Comparison of ENCODE assay signal across 21 cellular contexts in the genomic region with DNA sequence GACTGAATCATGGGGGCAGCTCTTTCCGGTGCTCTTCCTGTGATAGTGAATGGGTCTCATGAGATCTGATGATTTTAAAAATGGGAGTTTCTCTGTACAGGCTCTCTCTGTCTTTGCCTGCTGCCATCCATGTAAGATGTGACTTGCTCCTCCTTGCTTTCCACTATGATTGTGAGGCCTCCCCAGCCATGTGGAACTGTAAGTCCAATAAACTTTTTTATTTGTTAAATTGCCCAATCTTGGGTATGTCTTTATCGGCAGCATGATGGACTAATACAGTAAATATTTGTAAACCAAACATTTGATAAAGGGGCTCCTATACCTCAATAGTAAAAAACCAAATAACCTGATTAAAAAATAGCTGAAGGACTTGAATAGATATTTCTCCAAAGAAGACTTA.
DNase-seq lines count a peak whose midpoint lies in the region; ATAC-seq, FAIRE-seq and TF ChIP-seq lines count a peak whose summit lies in the region.
"Had no signal": no experiment of that assay in that cellular context is flagged by ENCODE, and none has a peak within 500 bp of the region (broad histone marks: within the 10 kb centered on the region; RNA-seq: fewer than 3 reads in every experiment).

No MANE protein-coding gene starts in this region.

- BruUV-seq in HepG2 (replicated peaks; lab: Mats Ljungman, UMichigan) = no TSS peak

- TF ChIP-seq RAD21 in HepG2 (CRISPR knock-in tag; IDR thresholded peaks at IDR 0.05) = no peak

- no peaks in the 10 kb centered on the region for H3K79me2 ChIP-seq in HepG2 (ENCODE audit: insufficient read depth, low read length)

- intact Hi-C loops in HepG2 (cut with micrococcal nuclease; ENCODE audit: unreplicated experiment) (no loop called here), right lobe of liver (cut with DNase I) (no loop called here)

- no peaks in the 10 kb centered on the region for H4K20me1 ChIP-seq in HepG2 (ENCODE audit: insufficient read depth, low read length)
- H4K20me1 ChIP-seq: BLaER1 treated with 17β-estradiol and CSF1 and Interleukin-3, amounts not matched to agents 10 nM and 100 nM had no signal

- TF ChIP-seq POLR2A in HepG2 (IDR thresholded peaks at IDR 0.05; ENCODE audit: insufficient read depth in 1 of 2, low read depth in 2 of 2, low read length in 2 of 2) (no peak), right lobe of liver (IDR thresholded peaks at IDR 0.05) (no peak)

- CTCF ChIA-PET in HepG2 (lab: Yijun Ruan, JAX; ENCODE audit: low intra/inter-chr PET ratio, low total read pairs) = no interaction called here

- 0 out of 2 replicates have a peak, but pooled peaks cover 13% of the 10 kb centered on the region for H3K4me1 ChIP-seq in HepG2 (ENCODE audit: insufficient read depth, low read length)
- H3K4me1 ChIP-seq in right lobe of liver = peaks cover 0 to 19% (median 9%) of the 10 kb centered on the region in 4 donors
- H3K4me1 ChIP-seq: A549, Caco-2 had no signal

- H3K27ac Mint-ChIP-seq in activated T-helper 17 cell treated with anti-CD3 and anti-CD28 coated beads, Interleukin-2, amount 50 U/mL, for 72 hours = peak overlapping the region; percentile 63
- no peak overlapping the region for H3K27ac Mint-ChIP-seq in stimulated activated effector memory CD8-positive, alpha-beta T cell treated with anti-CD3 and anti-CD28 coated beads, Interleukin-12 subunit alpha, Interleukin-12 subunit beta, amount 100 ng/mL, for 72 hours
- H3K27ac Mint-ChIP-seq: B cell; CD4-positive, alpha-beta T cell; CD8-positive, alpha-beta T cell had no signal

- DNase-seq in HepG2 (ENCODE audit: low spot score) (no peak), right lobe of liver (no peak), amygdala (lab: John Stamatoyannopoulos, UW) (no peak), GM19239 (ENCODE audit: insufficient read length, low spot score) (no peak)
- no peak for DNase-seq in stimulated activated effector memory CD8-positive, alpha-beta T cell treated with anti-CD3 and anti-CD28 coated beads, Interleukin-12 subunit alpha, Interleukin-12 subunit beta, amount 100 ng/mL, for 72 hours (ENCODE audit: low spot score in 2 of 2)
- DNase-seq: AML-193; Caco-2; Calu3; CD4-positive, alpha-beta T cell; CD8-positive, alpha-beta T cell; DMS79 treated with DMSO at 0.1 percent for 48 hours; GF-D8 had no signal

- H3K9me3 ChIP-seq in HepG2 (ENCODE audit: low read length) (peaks cover 19% of the 10 kb centered on the region; the same call in 1 of the 2 replicates), right lobe of liver (no peaks in the 10 kb centered on the region)
- H3K9me3 ChIP-seq: A549 had no signal

- FAIRE-seq in HepG2 (lab: Jason Lieb, UNC) (no peak), GM19239 (lab: Jason Lieb, UNC) (no peak)
- FAIRE-seq: A549, D721Med, G401.6, GM12891 had no signal

- TF ChIP-seq EP300 in HepG2 (IDR thresholded peaks at IDR 0.05; ENCODE audit: low read depth in 2 of 2, low read length in 2 of 2) (no peak), HepG2 (CRISPR knock-in tag; IDR thresholded peaks at IDR 0.05; ENCODE audit: borderline replicate concordance) (no peak)

- no peak overlapping the region for H3K9ac ChIP-seq in HepG2 (ENCODE audit: insufficient read depth, low read depth, low read length)
- H3K9ac ChIP-seq: BLaER1 treated with 17β-estradiol and CSF1 and Interleukin-3, amounts not matched to agents 10 nM and 100 nM had no signal

- no peak overlapping the region for H3K4me2 ChIP-seq in HepG2 (ENCODE audit: low read depth, low read length)
- H3K4me2 ChIP-seq: A549; BLaER1 treated with 17β-estradiol and CSF1 and Interleukin-3, amounts not matched to agents 10 nM and 100 nM had no signal

- H3K27me3 Mint-ChIP-seq in activated T-helper 17 cell treated with anti-CD3 and anti-CD28 coated beads, Interleukin-2, amount 50 U/mL, for 72 hours = peaks cover 10% of the 10 kb centered on the region

- H3K9me3 Mint-ChIP-seq in activated T-helper 17 cell treated with anti-CD3 and anti-CD28 coated beads, Interleukin-2, amount 50 U/mL, for 72 hours = no peaks in the 10 kb centered on the region
- H3K9me3 Mint-ChIP-seq in stimulated activated effector memory CD8-positive, alpha-beta T cell treated with anti-CD3 and anti-CD28 coated beads, Interleukin-12 subunit alpha, Interleukin-12 subunit beta, amount 100 ng/mL, for 72 hours = peaks cover 2% of the 10 kb centered on the region

- TF ChIP-seq CTCF in HepG2 (CRISPR knock-in tag; IDR thresholded peaks at IDR 0.05) (no peak), right lobe of liver (IDR thresholded peaks at IDR 0.05) (no peak)

- no peaks in the 10 kb centered on the region for H3K4me1 Mint-ChIP-seq in activated T-helper 17 cell treated with anti-CD3 and anti-CD28 coated beads, Interleukin-2, amount 50 U/mL, for 72 hours
- no peaks in the 10 kb centered on the region for H3K4me1 Mint-ChIP-seq in stimulated activated effector memory CD8-positive, alpha-beta T cell treated with anti-CD3 and anti-CD28 coated beads, Interleukin-12 subunit alpha, Interleukin-12 subunit beta, amount 100 ng/mL, for 72 hours
- H3K4me1 Mint-ChIP-seq: B cell had no signal

- no peaks in the 10 kb centered on the region for H3K36me3 Mint-ChIP-seq in activated T-helper 17 cell treated with anti-CD3 and anti-CD28 coated beads, Interleukin-2, amount 50 U/mL, for 72 hours (ENCODE audit: low read depth)
- no peaks in the 10 kb centered on the region for H3K36me3 Mint-ChIP-seq in stimulated activated effector memory CD8-positive, alpha-beta T cell treated with anti-CD3 and anti-CD28 coated beads, Interleukin-12 subunit alpha, Interleukin-12 subunit beta, amount 100 ng/mL, for 72 hours
- H3K36me3 Mint-ChIP-seq: CD8-positive, alpha-beta T cell had no signal

- H3K4me3 ChIP-seq in HepG2 (replicated peaks in 1 of 3; ENCODE audit: insufficient read depth in 1 of 3, low read depth in 2 of 3, low read length in 3 of 3) (no peak overlapping the region), right lobe of liver (no peak overlapping the region)
- H3K4me3 ChIP-seq: A549; BLaER1 treated with 17β-estradiol and CSF1 and Interleukin-3, amounts not matched to agents 10 nM and 100 nM had no signal

- in situ Hi-C loops in HepG2 (cut with HindIII; ENCODE audit: extremely low pct_ligation_motif_present, low pct_unique_long_range_greater_than_20kb) = no loop called here

- H3K27me3 ChIP-seq in HepG2 (ENCODE audit: control insufficient read depth in 1 of 2, insufficient read depth in 2 of 2, low read length in 2 of 2) (no peaks in the 10 kb centered on the region), right lobe of liver (no peaks in the 10 kb centered on the region)
- H3K27me3 ChIP-seq: BLaER1 treated with 17β-estradiol and CSF1 and Interleukin-3, amounts not matched to agents 10 nM and 100 nM had no signal

- H2AFZ ChIP-seq in HepG2 (ENCODE audit: low read length) = no peak overlapping the region

- H3K27ac ChIP-seq in HepG2 (ENCODE audit: extremely low read length, insufficient read depth, low read length) (no peak overlapping the region), right lobe of liver (peak overlapping the region; percentile 30 to 55 (median 40))
- H3K27ac ChIP-seq: 22Rv1; A549; BLaER1 treated with 17β-estradiol and CSF1 and Interleukin-3, amounts not matched to agents 10 nM and 100 nM; C4-2B had no signal

- 28% methylated on average over 2 of the region's 2 CpGs for WGBS in HepG2 (ENCODE audit: low lambda C conversion rate)
- WGBS in right lobe of liver (ENCODE audit: insufficient coverage, low coverage, low lambda C conversion rate, missing lambda C conversion rate) = 59% methylated on average over 2 of the region's 2 CpGs

- POLR2A ChIA-PET in HepG2 (lab: Yijun Ruan, JAX) = no interaction called here

- H3K36me3 ChIP-seq in HepG2 (replicated peaks in 1 of 2; ENCODE audit: control insufficient read depth in 1 of 2, insufficient read depth in 2 of 2, low read length in 2 of 2) (no peaks in the 10 kb centered on the region), right lobe of liver (no peaks in the 10 kb centered on the region)
- H3K36me3 ChIP-seq: BLaER1 treated with 17β-estradiol and CSF1 and Interleukin-3, amounts not matched to agents 10 nM and 100 nM had no signal

- no peak overlapping the region for H3K4me3 Mint-ChIP-seq in activated T-helper 17 cell treated with anti-CD3 and anti-CD28 coated beads, Interleukin-2, amount 50 U/mL, for 72 hours
- no peak overlapping the region for H3K4me3 Mint-ChIP-seq in stimulated activated effector memory CD8-positive, alpha-beta T cell treated with anti-CD3 and anti-CD28 coated beads, Interleukin-12 subunit alpha, Interleukin-12 subunit beta, amount 100 ng/mL, for 72 hours
- H3K4me3 Mint-ChIP-seq: B cell; CD4-positive, alpha-beta T cell; CD8-positive, alpha-beta T cell had no signal

- no peak for ATAC-seq in activated T-helper 17 cell treated with anti-CD3 and anti-CD28 coated beads, Interleukin-2, amount 50 U/mL, for 72 hours (replicated peaks)
- ATAC-seq in HepG2 (no peak), right lobe of liver (peak; percentile 30 to 76 (median 68))
- ATAC-seq in stimulated activated effector memory CD8-positive, alpha-beta T cell treated with anti-CD3 and anti-CD28 coated beads, Interleukin-12 subunit alpha, Interleukin-12 subunit beta, amount 100 ng/mL, for 72 hours = no peak
- ATAC-seq: A549; CD8-positive, alpha-beta T cell had no signal

TF ChIP-seq in HepG2, 621 proteins besides CTCF, POLR2A, EP300 and RAD21:
- TF ChIP-seq SALL2 (CRISPR knock-in tag; IDR thresholded peaks at IDR 0.05) (no peak), YEATS4 (CRISPR knock-in tag; IDR thresholded peaks at IDR 0.05; ENCODE audit: borderline replicate concordance) (no peak), ZNF431 (CRISPR knock-in tag; IDR thresholded peaks at IDR 0.05; ENCODE audit: borderline replicate concordance, low read depth) (peak; percentile 96), CBX2 (IDR thresholded peaks at IDR 0.05; ENCODE audit: low read depth, low read length) (no peak), CBX2 (CRISPR knock-in tag; IDR thresholded peaks at IDR 0.05; ENCODE audit: low read depth) (no peak), MTF2 (CRISPR knock-in tag; IDR thresholded peaks at IDR 0.05; ENCODE audit: borderline replicate concordance) (no peak)

Comparison
In these comparisons a context has a peak if more than half of its experiments do, and no peak if none do; other contexts are left out.
1. ATAC-seq: peak in right lobe of liver (4 of 4); none in activated T-helper 17 cell treated with anti-CD3 and anti-CD28 coated beads, Interleukin-2, amount 50 U/mL, for 72 hours (single experiment), HepG2 (single experiment) and stimulated activated effector memory CD8-positive, alpha-beta T cell treated with anti-CD3 and anti-CD28 coated beads, Interleukin-12 subunit alpha, Interleukin-12 subunit beta, amount 100 ng/mL, for 72 hours (single experiment).